In the genomic region with DNA sequence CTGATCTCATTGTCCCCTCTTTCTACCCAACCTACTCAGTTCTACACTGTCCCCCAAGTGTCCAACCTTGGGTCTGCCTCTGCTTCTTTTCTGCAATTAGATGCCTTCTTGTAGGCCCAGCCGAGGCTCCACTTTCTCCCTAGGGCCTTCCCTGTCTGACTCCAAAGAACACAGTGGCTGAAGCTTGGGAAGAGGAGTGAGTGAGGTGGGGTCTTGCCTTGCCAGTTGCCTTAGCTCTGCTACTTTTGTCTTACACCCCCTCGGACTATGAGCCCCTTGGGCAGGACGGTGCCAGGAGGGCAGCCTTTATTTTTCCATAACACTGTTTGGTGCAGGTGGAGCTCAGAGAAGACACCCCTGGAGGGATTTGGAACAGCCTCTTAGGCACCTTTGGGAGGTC, we compare ENCODE assay signal across 13 cellular contexts.
DNase-seq lines count a peak whose midpoint lies in the region; ATAC-seq and TF ChIP-seq lines count a peak whose summit lies in the region.
"Had no signal": no experiment of that assay in that cellular context is flagged by ENCODE, and none has a peak within 500 bp of the region (broad histone marks: within the 10 kb centered on the region; RNA-seq: fewer than 3 reads in every experiment).

No MANE protein-coding gene starts in this region.

- H3K4me1 ChIP-seq in spleen: peaks cover 0 to 22% (median 10%) of the 10 kb centered on the region in 6 donors
- H3K4me1 ChIP-seq in trophoblast cell (ENCODE audit: control insufficient read depth in 1 of 2, insufficient read depth in 2 of 2, low read length in 2 of 2): no peaks in the 10 kb centered on the region
- H3K4me1 ChIP-seq: A549, Caco-2, HAP-1 had no signal

- H3K79me1 ChIP-seq in trophoblast cell (ENCODE audit: low read length): no peaks in the 10 kb centered on the region

- peak; percentile 44 for DNase-seq in activated CD8-positive, alpha-beta memory T cell treated with anti-CD3 and anti-CD28 coated beads for 24 hours
- no peak for DNase-seq in activated CD8-positive, alpha-beta memory T cell treated with anti-CD3 and anti-CD28 coated beads, Interleukin-2, amount 10 ng/mL, durations not matched to agents 7 days and 5 days
- DNase-seq in cardiac septum (ENCODE audit: low spot score): peak; percentile 33
- DNase-seq in left cardiac atrium: no peak
- peak; percentile 14 for DNase-seq in spleen
- DNase-seq in dedifferentiated amniotic fluid mesenchymal stem cell (ENCODE audit: extremely low spot score): no peak
- no peak for DNase-seq in trophoblast cell

- H3K4me2 ChIP-seq in trophoblast cell (ENCODE audit: low read length): no peak overlapping the region
- H3K4me2 ChIP-seq: A549 had no signal

- no peak overlapping the region for H3K27ac Mint-ChIP-seq in activated CD8-positive, alpha-beta memory T cell treated with anti-CD3 and anti-CD28 coated beads, Interleukin-2, amount 10 ng/mL, durations not matched to agents 7 days and 5 days
- H3K27ac Mint-ChIP-seq: CD4-positive, alpha-beta T cell had no signal

- no peak overlapping the region for H4K12ac ChIP-seq in trophoblast cell (ENCODE audit: low read depth, low read length)

- WGBS in spleen, 5 donors: 79 to 93% (median 85%) methylated on average over 3 of the region's 3 CpGs
- no CpG with 5 or more reads among the region's 3 CpGs for WGBS in trophoblast cell (ENCODE audit: extremely low coverage, insufficient coverage, insufficient read length)

- H2AFZ ChIP-seq in trophoblast cell (ENCODE audit: insufficient read depth, low read length, poor library complexity): no peak overlapping the region

- H3K4me1 Mint-ChIP-seq in activated CD8-positive, alpha-beta memory T cell treated with anti-CD3 and anti-CD28 coated beads, Interleukin-2, amount 10 ng/mL, durations not matched to agents 7 days and 5 days: no peaks in the 10 kb centered on the region

- H3K27ac ChIP-seq in spleen: no peak overlapping the region
- no peak overlapping the region for H3K27ac ChIP-seq in trophoblast cell (ENCODE audit: low read depth, low read length)
- H3K27ac ChIP-seq: 22Rv1, A549, C4-2B had no signal

- no peak overlapping the region for H2AK5ac ChIP-seq in trophoblast cell (ENCODE audit: low read length)

- no peak overlapping the region for H3K23ac ChIP-seq in trophoblast cell (ENCODE audit: low read length)

- no peaks in the 10 kb centered on the region for H3K79me2 ChIP-seq in trophoblast cell (ENCODE audit: control insufficient read depth, insufficient read depth, low read length, poor library complexity)

- H3K27me3 ChIP-seq in spleen (replicated peaks in 1 of 7) (peaks cover 0 to 11% (median 0%) of the 10 kb centered on the region in 7 donors), trophoblast cell (ENCODE audit: insufficient read depth, low read length) (no peaks in the 10 kb centered on the region)

- TF ChIP-seq CTCF in spleen (IDR thresholded peaks at IDR 0.05 in 8 of 11, conservative IDR thresholded peaks at IDR 0.05 in 3 of 11): no peak

- no peaks in the 10 kb centered on the region for H3K27me3 Mint-ChIP-seq in activated CD8-positive, alpha-beta memory T cell treated with anti-CD3 and anti-CD28 coated beads, Interleukin-2, amount 10 ng/mL, durations not matched to agents 7 days and 5 days

- no peak overlapping the region for H4K8ac ChIP-seq in trophoblast cell (ENCODE audit: low read depth, low read length)

- H3K4me3 Mint-ChIP-seq in activated CD8-positive, alpha-beta memory T cell treated with anti-CD3 and anti-CD28 coated beads, Interleukin-2, amount 10 ng/mL, durations not matched to agents 7 days and 5 days: no peak overlapping the region
- H3K4me3 Mint-ChIP-seq: CD4-positive, alpha-beta T cell had no signal

- H3K36me3 Mint-ChIP-seq in activated CD8-positive, alpha-beta memory T cell treated with anti-CD3 and anti-CD28 coated beads, Interleukin-2, amount 10 ng/mL, durations not matched to agents 7 days and 5 days: no peaks in the 10 kb centered on the region

- H3K9me3 ChIP-seq in spleen: no peaks in the 10 kb centered on the region
- no peaks in the 10 kb centered on the region for H3K9me3 ChIP-seq in trophoblast cell (ENCODE audit: insufficient read depth, low read depth, low read length)
- H3K9me3 ChIP-seq: A549, Caco-2, HAP-1 had no signal

- H2BK5ac ChIP-seq in trophoblast cell (ENCODE audit: low read depth, low read length, poor library complexity): no peak overlapping the region

- H3K36me3 ChIP-seq in spleen (no peaks in the 10 kb centered on the region), trophoblast cell (ENCODE audit: control insufficient read depth in 1 of 2, insufficient read depth in 2 of 2, low read length in 2 of 2) (no peaks in the 10 kb centered on the region)
- H3K36me3 ChIP-seq: HAP-1 had no signal

- H2BK120ac ChIP-seq in trophoblast cell (ENCODE audit: insufficient read depth, low read length, poor library complexity): no peak overlapping the region

- CTCF ChIA-PET in activated CD8-positive, alpha-beta memory T cell treated with anti-CD3 and anti-CD28 coated beads, Interleukin-2, amount 10 ng/mL, durations not matched to agents 7 days and 5 days (lab: Charles Lee): interaction anchor here (1.4 kb wide), 1 partner anchor 256 kb away, joined by 3 read pairs; no protein-coding TSS in a partner anchor

- no peak overlapping the region for H3K4ac ChIP-seq in trophoblast cell (ENCODE audit: low read depth, low read length)

- no peaks in the 10 kb centered on the region for H3K9me3 Mint-ChIP-seq in activated CD8-positive, alpha-beta memory T cell treated with anti-CD3 and anti-CD28 coated beads, Interleukin-2, amount 10 ng/mL, durations not matched to agents 7 days and 5 days (ENCODE audit: low read depth)
- H3K9me3 Mint-ChIP-seq: CD4-positive, alpha-beta T cell had no signal

- no peak overlapping the region for H3K9ac ChIP-seq in trophoblast cell (ENCODE audit: low read length)

- H3K4me3 ChIP-seq in spleen (no peak overlapping the region), trophoblast cell (ENCODE audit: low read depth, low read length) (no peak overlapping the region)
- H3K4me3 ChIP-seq: A549, HAP-1 had no signal

- H4K91ac ChIP-seq in trophoblast cell (ENCODE audit: low read depth, low read length): no peak overlapping the region

- ATAC-seq in activated CD8-positive, alpha-beta memory T cell treated with anti-CD3 and anti-CD28 coated beads, Interleukin-2, amount 10 ng/mL, durations not matched to agents 7 days and 5 days: no peak
- ATAC-seq in left cardiac atrium: no peak

- H3K18ac ChIP-seq in trophoblast cell (ENCODE audit: low read length): no peak overlapping the region

- no peak overlapping the region for H3K14ac ChIP-seq in trophoblast cell (ENCODE audit: low read length)

- no peak overlapping the region for H2BK12ac ChIP-seq in trophoblast cell (ENCODE audit: low read length)

- TF ChIP-seq POLR2A in spleen (IDR thresholded peaks at IDR 0.05): no peak

- intact Hi-C loops in cardiac septum (cut with DNase I): loop anchor here (2.0 to 10.0 kb wide), 4 partner anchors 120 to 945 kb away; no protein-coding TSS in a partner anchor
- intact Hi-C loops in left cardiac atrium (cut with DNase I): loop anchor here (2.0 to 10.0 kb wide), 3 partner anchors 192 to 348 kb away; a partner anchor contains a TSS
- intact Hi-C loops in spleen (cut with DNase I; ENCODE audit: low total_unique reads): loop anchor here (5.0 to 10.0 kb wide), 2 partner anchors 202 to 350 kb away; no protein-coding TSS in a partner anchor

Comparison
In these comparisons a context has a peak if more than half of its experiments do, and no peak if none do; other contexts are left out.
1. DNase-seq: peak in activated CD8-positive, alpha-beta memory T cell treated with anti-CD3 and anti-CD28 coated beads for 24 hours (single experiment), cardiac septum (single experiment) and spleen (single experiment); none in activated CD8-positive, alpha-beta memory T cell treated with anti-CD3 and anti-CD28 coated beads, Interleukin-2, amount 10 ng/mL, durations not matched to agents 7 days and 5 days (single experiment), left cardiac atrium (single experiment), dedifferentiated amniotic fluid mesenchymal stem cell (single experiment) and trophoblast cell (0 of 2).